In genomic region chr15:82539690-82540054, GRCh38 we compare ENCODE assay signal across 8 cellular contexts. TPM values are rescaled to one million over a fixed set of nuclear protein-coding genes. Genes with fewer than 3 reads are reported as not detected.
DNase-seq lines count a peak whose midpoint lies in the region; ATAC-seq and TF ChIP-seq lines count a peak whose summit lies in the region.

No MANE protein-coding gene starts in this region.

- peak overlapping the region; percentile 97 for H3K27ac Mint-ChIP-seq in CD4-positive, alpha-beta T cell
- peak overlapping the region; percentile 93 for H3K27ac Mint-ChIP-seq in central memory CD8-positive, alpha-beta T cell (ENCODE audit: low read depth)
- peak overlapping the region; percentile 90 for H3K27ac Mint-ChIP-seq in memory B cell

- CTCF ChIA-PET in CD4-positive, alpha-beta T cell (lab: Charles Lee): interaction anchor here (0.6 to 6.2 kb wide), 8 partner anchors 9 to 472 kb away, joined by 3 to 58 read pairs (median 6); partner anchors contain the start of genes C15orf40, EFL1, RAMAC and SAXO2

- no peaks in the 10 kb centered on the region for H3K27me3 ChIP-seq in CD4-positive, alpha-beta T cell (ENCODE audit: control insufficient read depth, insufficient read depth, low read length)
- H3K27me3 ChIP-seq in uterus: no peaks in the 10 kb centered on the region

- H3K27me3 Mint-ChIP-seq in CD4-positive, alpha-beta T cell: no peaks in the 10 kb centered on the region
- H3K27me3 Mint-ChIP-seq in central memory CD8-positive, alpha-beta T cell: no peaks in the 10 kb centered on the region
- H3K27me3 Mint-ChIP-seq in memory B cell: no peaks in the 10 kb centered on the region

- TF ChIP-seq CTCF in CD4-positive, alpha-beta T cell (IDR thresholded peaks at IDR 0.05): no peak
- TF ChIP-seq CTCF in uterus (IDR thresholded peaks at IDR 0.05): no peak

- H3K4me1 ChIP-seq in uterus: peaks cover 0 to 4% of the 10 kb centered on the region in 2 donors

- peaks cover 39% of the 10 kb centered on the region for H3K4me1 Mint-ChIP-seq in CD4-positive, alpha-beta T cell (ENCODE audit: low read depth)
- H3K4me1 Mint-ChIP-seq in central memory CD8-positive, alpha-beta T cell: peaks cover 35% of the 10 kb centered on the region
- peaks cover 24% of the 10 kb centered on the region for H3K4me1 Mint-ChIP-seq in memory B cell

- peak overlapping the region; percentile 79 to 89 for H3K4me3 ChIP-seq in uterus

- intact Hi-C loops in CD4-positive, alpha-beta T cell (cut with DNase I, micrococcal nuclease): loop anchor here (1.0 to 5.0 kb wide), 11 partner anchors 143 to 1542 kb away; partner anchors contain the start of genes C15orf40 (in 2 of the 2), RAMAC (in 2 of the 2), WHAMM (in 2 of the 2) and BTBD1 (in 1 of the 2)
- intact Hi-C loops in uterus (cut with DNase I; ENCODE audit: low total_unique reads): no loop called here

- no peak for TF ChIP-seq POLR2A in uterus (IDR thresholded peaks at IDR 0.05)

- no peaks in the 10 kb centered on the region for H3K9me3 Mint-ChIP-seq in CD4-positive, alpha-beta T cell
- no peaks in the 10 kb centered on the region for H3K9me3 Mint-ChIP-seq in central memory CD8-positive, alpha-beta T cell
- no peaks in the 10 kb centered on the region for H3K9me3 Mint-ChIP-seq in memory B cell

- H3K36me3 Mint-ChIP-seq in CD4-positive, alpha-beta T cell (ENCODE audit: low read depth): peaks cover 65% of the 10 kb centered on the region
- peaks cover 54% of the 10 kb centered on the region for H3K36me3 Mint-ChIP-seq in central memory CD8-positive, alpha-beta T cell (ENCODE audit: insufficient read depth)
- H3K36me3 Mint-ChIP-seq in memory B cell: peaks cover 23% of the 10 kb centered on the region

- ATAC-seq in CD4-positive, alpha-beta T cell (ENCODE audit: poor library complexity): peak; percentile 3
- peak; percentile 25 for ATAC-seq in central memory CD8-positive, alpha-beta T cell (replicated peaks; ENCODE audit: extremely low read depth, poor library complexity, severe bottlenecking)
- ATAC-seq in memory B cell (ENCODE audit: low read depth) (peak; percentile 7), GM21381 (IDR thresholded peaks at IDR 0.05; ENCODE audit: unreplicated experiment) (no peak)

- H3K27ac ChIP-seq in CD4-positive, alpha-beta T cell (ENCODE audit: low read depth, low read length): peak overlapping the region; percentile 66
- peak overlapping the region; percentile 92 to 94 for H3K27ac ChIP-seq in uterus

- no peaks in the 10 kb centered on the region for H3K36me3 ChIP-seq in uterus

- DNase-seq in CD4-positive, alpha-beta T cell: peak in 3 of 10 experiments; percentile 16 to 27 (median 17)
- DNase-seq in HT-29 (ENCODE audit: low spot score): peak; percentile 31
- no peak for DNase-seq in central memory CD8-positive, alpha-beta T cell (ENCODE audit: low spot score in 2 of 2)
- DNase-seq in memory B cell (ENCODE audit: low spot score in 2 of 2): no peak
- DNase-seq in uterus: no peak
- DNase-seq in hippocampal formation (lab: John Stamatoyannopoulos, UW): no peak
- DNase-seq in AG20443 (ENCODE audit: low spot score): no peak

- peak overlapping the region; percentile 99 for H3K4me3 Mint-ChIP-seq in CD4-positive, alpha-beta T cell
- peak overlapping the region; percentile 90 for H3K4me3 Mint-ChIP-seq in central memory CD8-positive, alpha-beta T cell
- H3K4me3 Mint-ChIP-seq in memory B cell: peak overlapping the region; percentile 99

- POLR2A ChIA-PET in CD4-positive, alpha-beta T cell (lab: Charles Lee): interaction anchor here (1.0 to 3.4 kb wide), 13 partner anchors 9 to 528 kb away, joined by 3 to 54 read pairs (median 17); partner anchors contain the start of genes BTBD1, C15orf40, EFL1 and RAMAC

- no peaks in the 10 kb centered on the region for H3K9me3 ChIP-seq in CD4-positive, alpha-beta T cell (ENCODE audit: control insufficient read depth, low read length)
- no peaks in the 10 kb centered on the region for H3K9me3 ChIP-seq in uterus

RNA-seq across cellular contexts. Expression of gene RPS17, which starts 0.6 kb away (rescaled TPM):
- 1,000 to 10,000 TPM; 3,141 to 3,180 TPM for total RNA-seq in CD4-positive, alpha-beta T cell
- total RNA-seq in HT-29 (2014; rRNA removed; shearing (Covaris generic)): 3,753 and 4,531 TPM in 2 replicates
- total RNA-seq in uterus: 1,000 to 10,000 TPM in 3 of 4 donors, 100 to 1,000 TPM in 1; 754 to 4,808 (median 3,201) TPM
